ENCODE assay signal across 17 cellular contexts in genomic region chr20:35807877-35808276, GRCh38. TPM values are rescaled to one million over a fixed set of nuclear protein-coding genes. Genes with fewer than 3 reads are reported as not detected.
DNase-seq lines count a peak whose midpoint lies in the region; ATAC-seq and TF ChIP-seq lines count a peak whose summit lies in the region.
"Had no signal": no experiment of that assay in that cellular context is flagged by ENCODE, and none has a peak within 500 bp of the region (broad histone marks: within the 10 kb centered on the region; RNA-seq: fewer than 3 reads in every experiment).

No MANE protein-coding gene starts in this region.

- H3K9me3 Mint-ChIP-seq in activated naive CD8-positive, alpha-beta T cell (ENCODE audit: low read depth) = no peaks in the 10 kb centered on the region
- no peaks in the 10 kb centered on the region for H3K9me3 Mint-ChIP-seq in activated naive CD8-positive, alpha-beta T cell treated with anti-CD3 and anti-CD28 coated beads for 36 hours
- H3K9me3 Mint-ChIP-seq in CD8-positive, alpha-beta memory T cell = no peaks in the 10 kb centered on the region
- peaks cover 1% of the 10 kb centered on the region for H3K9me3 Mint-ChIP-seq in glutamatergic neuron (ENCODE audit: unreplicated experiment)
- H3K9me3 Mint-ChIP-seq: CD4-positive, CD25-positive, alpha-beta regulatory T cell; IgD-negative memory B cell had no signal

- DNase-seq in activated naive CD8-positive, alpha-beta T cell treated with anti-CD3 and anti-CD28 coated beads for 36 hours = no peak
- no peak for DNase-seq in CD8-positive, alpha-beta memory T cell
- DNase-seq in Panc1 (ENCODE audit: low read depth, low spot score) = no peak
- no peak for DNase-seq in glutamatergic neuron
- DNase-seq in DMS153 treated with DMSO at 0.1 percent for 48 hours (lab: John Stamatoyannopoulos, UW; ENCODE audit: unreplicated experiment) = no peak
- DNase-seq: ACHN; CD4-positive, CD25-positive, alpha-beta regulatory T cell; DMS153; DND-41; GDM1; GM23248 had no signal

- H3K4me3 ChIP-seq in CD8-positive, alpha-beta memory T cell (ENCODE audit: low read length) = no peak overlapping the region
- H3K4me3 ChIP-seq in Panc1 (ENCODE audit: low read depth in 2 of 2, low read length in 2 of 2) = no peak overlapping the region
- H3K4me3 ChIP-seq: BLaER1 treated with 17β-estradiol and CSF1 and Interleukin-3, amounts not matched to agents 10 nM and 100 nM; GM23248 had no signal

- H3K4me1 ChIP-seq in CD8-positive, alpha-beta memory T cell (ENCODE audit: insufficient read depth, low read length) = no peaks in the 10 kb centered on the region
- no peaks in the 10 kb centered on the region for H3K4me1 ChIP-seq in Panc1 (ENCODE audit: control insufficient read depth, insufficient read depth, low read length)
- H3K4me1 ChIP-seq: BLaER1 treated with 17β-estradiol and CSF1 and Interleukin-3, amounts not matched to agents 10 nM and 100 nM had no signal

- TF ChIP-seq CTCF in Panc1 (IDR thresholded peaks at IDR 0.05) (no peak), glutamatergic neuron (IDR thresholded peaks at IDR 0.05; ENCODE audit: partially characterized antibody, unreplicated experiment) (no peak)

- in situ Hi-C loops in Panc1 (cut with HindIII; ENCODE audit: low pct_unique_long_range_greater_than_20kb, low sequenced_read_pairs) = no loop called here

- no peak overlapping the region for H3K4me3 Mint-ChIP-seq in activated naive CD8-positive, alpha-beta T cell
- H3K4me3 Mint-ChIP-seq in activated naive CD8-positive, alpha-beta T cell treated with anti-CD3 and anti-CD28 coated beads for 36 hours = no peak overlapping the region
- no peak overlapping the region for H3K4me3 Mint-ChIP-seq in CD8-positive, alpha-beta memory T cell
- H3K4me3 Mint-ChIP-seq in glutamatergic neuron (ENCODE audit: unreplicated experiment) = no peak overlapping the region
- H3K4me3 Mint-ChIP-seq: CD4-positive, CD25-positive, alpha-beta regulatory T cell; IgD-negative memory B cell had no signal

- no peak for ATAC-seq in Panc1
- ATAC-seq in GM18505 (IDR thresholded peaks at IDR 0.05; ENCODE audit: unreplicated experiment) = no peak
- ATAC-seq in GM18858 (IDR thresholded peaks at IDR 0.05; ENCODE audit: unreplicated experiment) = no peak
- ATAC-seq: HCT116 had no signal

- CTCF ChIA-PET in CD8-positive, alpha-beta memory T cell (lab: Charles Lee) = no interaction called here
- CTCF ChIA-PET in Panc1 (lab: Charles Lee) = no interaction called here

- no peaks in the 10 kb centered on the region for H3K9me3 ChIP-seq in CD8-positive, alpha-beta memory T cell (ENCODE audit: low read length)
- no peaks in the 10 kb centered on the region for H3K9me3 ChIP-seq in Panc1 (ENCODE audit: control insufficient read depth, insufficient read depth, low read depth, low read length)
- H3K9me3 ChIP-seq: BLaER1 treated with 17β-estradiol and CSF1 and Interleukin-3, amounts not matched to agents 10 nM and 100 nM had no signal

- no peaks in the 10 kb centered on the region for H3K27me3 Mint-ChIP-seq in activated naive CD8-positive, alpha-beta T cell
- H3K27me3 Mint-ChIP-seq in activated naive CD8-positive, alpha-beta T cell treated with anti-CD3 and anti-CD28 coated beads for 36 hours = no peaks in the 10 kb centered on the region
- H3K27me3 Mint-ChIP-seq in CD8-positive, alpha-beta memory T cell = no peaks in the 10 kb centered on the region
- H3K27me3 Mint-ChIP-seq in glutamatergic neuron (ENCODE audit: unreplicated experiment) = no peaks in the 10 kb centered on the region
- H3K27me3 Mint-ChIP-seq: CD4-positive, CD25-positive, alpha-beta regulatory T cell; IgD-negative memory B cell had no signal

- H3K36me3 ChIP-seq in CD8-positive, alpha-beta memory T cell (ENCODE audit: insufficient read depth, low read length) = peaks cover 5% of the 10 kb centered on the region
- H3K36me3 ChIP-seq in Panc1 (ENCODE audit: control insufficient read depth, insufficient read depth, low read length) = no peaks in the 10 kb centered on the region

- H3K27me3 ChIP-seq in CD8-positive, alpha-beta memory T cell (ENCODE audit: insufficient read depth, low read length, poor library complexity, severe bottlenecking) = no peaks in the 10 kb centered on the region
- H3K27me3 ChIP-seq in Panc1 (ENCODE audit: control insufficient read depth, insufficient read depth, low read length) = no peaks in the 10 kb centered on the region
- H3K27me3 ChIP-seq: BLaER1 treated with 17β-estradiol and CSF1 and Interleukin-3, amounts not matched to agents 10 nM and 100 nM had no signal

- no peak for TF ChIP-seq POLR2A in GM18505 (IDR thresholded peaks at IDR 0.05; ENCODE audit: borderline replicate concordance, extremely low read depth, insufficient read depth, insufficient read length)

- peak overlapping the region; percentile 2 for H3K27ac Mint-ChIP-seq in activated naive CD8-positive, alpha-beta T cell
- H3K27ac Mint-ChIP-seq in activated naive CD8-positive, alpha-beta T cell treated with anti-CD3 and anti-CD28 coated beads for 36 hours = no peak overlapping the region
- H3K27ac Mint-ChIP-seq in CD8-positive, alpha-beta memory T cell = peak overlapping the region in 6 of 8 donors; percentile 4 to 62 (median 37)
- peak overlapping the region; percentile 46 for H3K27ac Mint-ChIP-seq in glutamatergic neuron (ENCODE audit: unreplicated experiment)
- H3K27ac Mint-ChIP-seq: IgD-negative memory B cell had no signal

- peaks cover 3% of the 10 kb centered on the region for H3K36me3 Mint-ChIP-seq in activated naive CD8-positive, alpha-beta T cell
- peaks cover 20% of the 10 kb centered on the region for H3K36me3 Mint-ChIP-seq in activated naive CD8-positive, alpha-beta T cell treated with anti-CD3 and anti-CD28 coated beads for 36 hours
- H3K36me3 Mint-ChIP-seq in CD8-positive, alpha-beta memory T cell = peaks cover 4 to 55% (median 14%) of the 10 kb centered on the region in 3 donors
- no peaks in the 10 kb centered on the region for H3K36me3 Mint-ChIP-seq in glutamatergic neuron (ENCODE audit: unreplicated experiment)

- H3K27ac ChIP-seq in CD8-positive, alpha-beta memory T cell (ENCODE audit: low read depth, low read length) = no peak overlapping the region
- H3K27ac ChIP-seq in Panc1 (ENCODE audit: low read length) = no peak overlapping the region
- H3K27ac ChIP-seq: BLaER1 treated with 17β-estradiol and CSF1 and Interleukin-3, amounts not matched to agents 10 nM and 100 nM; GM23248 had no signal

- intact Hi-C loops in Panc1 (cut with micrococcal nuclease; ENCODE audit: unreplicated experiment) = no loop called here

- BruUV-seq in Panc1 (replicated peaks; lab: Mats Ljungman, UMichigan) = TSS peak; percentile 58

- H3K4me1 Mint-ChIP-seq in activated naive CD8-positive, alpha-beta T cell (ENCODE audit: low read depth) = peaks cover 17% of the 10 kb centered on the region
- H3K4me1 Mint-ChIP-seq in activated naive CD8-positive, alpha-beta T cell treated with anti-CD3 and anti-CD28 coated beads for 36 hours = peaks cover 2% of the 10 kb centered on the region
- peaks cover 18 to 32% (median 20%) of the 10 kb centered on the region in 3 donors for H3K4me1 Mint-ChIP-seq in CD8-positive, alpha-beta memory T cell
- peaks cover 2% of the 10 kb centered on the region for H3K4me1 Mint-ChIP-seq in glutamatergic neuron (ENCODE audit: low read depth, unreplicated experiment)

- POLR2A ChIA-PET in CD8-positive, alpha-beta memory T cell (lab: Charles Lee) = no interaction called here
- POLR2A ChIA-PET in Panc1 (lab: Charles Lee) = no interaction called here

RNA-seq across cellular contexts. Expression of gene PHF20, which starts 36.1 kb away (rescaled TPM):
- total RNA-seq in activated naive CD8-positive, alpha-beta T cell treated with anti-CD3 and anti-CD28 coated beads for 36 hours = 10 to 100 TPM; 50.2 to 50.6 TPM
- total RNA-seq in CD8-positive, alpha-beta memory T cell = 10 to 100 TPM; 53.9 to 54.3 TPM
- 124 TPM for polyA plus RNA-seq in CD8-positive, alpha-beta memory T cell
- total RNA-seq in Panc1 (2021; ENCODE audit: unreplicated experiment) (51.5 TPM), glutamatergic neuron (ENCODE audit: unreplicated experiment) (76.1 TPM)
- 22.6 TPM for polyA plus RNA-seq in Panc1 (2012; ENCODE audit: insufficient read length)
